In genomic region chr13:40586886-40587285, GRCh38 we compare ENCODE assay signal across 2 cellular contexts.
TF ChIP-seq lines count a peak whose summit lies in the region.

No MANE protein-coding gene starts in this region.

TF ChIP-seq in liver, 16 proteins besides CTCF, POLR2A, EP300 and RAD21 (continued from another document):
- no peak for TF ChIP-seq ZBTB33 (IDR thresholded peaks at IDR 0.05)
- peak in 1 of 2 donors; percentile 25 for TF ChIP-seq JUND (IDR thresholded peaks at IDR 0.05)
- TF ChIP-seq MAX (IDR thresholded peaks at IDR 0.05): no peak
- no peak for TF ChIP-seq NR2F2 (IDR thresholded peaks at IDR 0.05)
- TF ChIP-seq EGR1 (IDR thresholded peaks at IDR 0.05; ENCODE audit: low read depth in 2 of 2): no peak
- TF ChIP-seq RXRA (IDR thresholded peaks at IDR 0.05): peak in 1 of 2 donors; percentile 19
- peak; percentile 18 to 22 for TF ChIP-seq HNF4A (conservative IDR thresholded peaks at IDR 0.05)
- TF ChIP-seq FOXA1 (IDR thresholded peaks at IDR 0.05): no peak
- TF ChIP-seq SP1 (IDR thresholded peaks at IDR 0.05): no peak
- no peak for TF ChIP-seq TAF1 (conservative IDR thresholded peaks at IDR 0.05)
- TF ChIP-seq REST (IDR thresholded peaks at IDR 0.05): no peak
- peak; percentile 24 for TF ChIP-seq FOXA2 (IDR thresholded peaks at IDR 0.05)
- no peak for TF ChIP-seq HNF4G (IDR thresholded peaks at IDR 0.05)

TF ChIP-seq in HepG2, 621 proteins besides CTCF, POLR2A, EP300 and RAD21 (continued from another document):
- TF ChIP-seq MLXIP (CRISPR knock-in tag; IDR thresholded peaks at IDR 0.05; ENCODE audit: borderline replicate concordance) (no peak), IRF1 (CRISPR knock-in tag; IDR thresholded peaks at IDR 0.05; ENCODE audit: low read depth) (no peak), MYC (CRISPR knock-in tag; IDR thresholded peaks at IDR 0.05; ENCODE audit: borderline replicate concordance) (no peak)
